9 cellular contexts compared by ENCODE assay signal in genomic region chr22:25111579-25112517, GRCh38.
DNase-seq lines count a peak whose midpoint lies in the region; ATAC-seq, FAIRE-seq and TF ChIP-seq lines count a peak whose summit lies in the region.
"Had no signal": no experiment of that assay in that cellular context is flagged by ENCODE, and none has a peak within 500 bp of the region (broad histone marks: within the 10 kb centered on the region; RNA-seq: fewer than 3 reads in every experiment).

No MANE protein-coding gene starts in this region.

- POLR2A ChIA-PET in HepG2 (lab: Yijun Ruan, JAX) = interaction anchor here (1.1 to 3.9 kb wide), 10 partner anchors 9 to 72 kb away, joined by 3 to 14 read pairs (median 6); no protein-coding TSS in a partner anchor

- FAIRE-seq in bronchial epithelial cell (lab: Jason Lieb, UNC) (no peak), HepG2 (lab: Jason Lieb, UNC) (no peak)
- FAIRE-seq: endometrium had no signal

- peaks cover 67% of the 10 kb centered on the region for H3K4me1 ChIP-seq in HepG2 (ENCODE audit: insufficient read depth, low read length)

- H3K4me2 ChIP-seq in HepG2 (ENCODE audit: low read depth, low read length) = peak overlapping the region; percentile 99

- BruUV-seq in HepG2 (replicated peaks; lab: Mats Ljungman, UMichigan) = TSS peak; percentile 78

- H3K4me3 ChIP-seq in bronchial epithelial cell (ENCODE audit: low read depth, low read length) (peak overlapping the region; percentile 34), HepG2 (replicated peaks in 1 of 3; ENCODE audit: insufficient read depth in 1 of 3, low read depth in 2 of 3, low read length in 3 of 3) (peak overlapping the region; percentile 82 to 94 (median 84))

- CTCF ChIA-PET in HepG2 (lab: Yijun Ruan, JAX; ENCODE audit: low intra/inter-chr PET ratio, low total read pairs) = interaction anchor here (1.1 to 1.3 kb wide), 2 partner anchors 30 to 60 kb away, joined by 3 to 4 read pairs; no protein-coding TSS in a partner anchor

- H3K27me3 ChIP-seq in bronchial epithelial cell (ENCODE audit: control insufficient read depth, insufficient read depth, low read length) = no peaks in the 10 kb centered on the region
- H3K27me3 ChIP-seq in HepG2 (ENCODE audit: control insufficient read depth in 1 of 2, insufficient read depth in 2 of 2, low read length in 2 of 2) = no peaks in the 10 kb centered on the region; a peak in 1 of 5 replicates

- H3K27ac ChIP-seq in HepG2 (ENCODE audit: extremely low read length, insufficient read depth, low read length) (peak overlapping the region; percentile 92), substantia nigra (ENCODE audit: low read depth, low read length, poor library complexity, severe bottlenecking) (no peak overlapping the region)

- peak overlapping the region; percentile 93 for H3K9ac ChIP-seq in HepG2 (ENCODE audit: insufficient read depth, low read depth, low read length)

- H3K79me2 ChIP-seq in HepG2 (ENCODE audit: insufficient read depth, low read length) = peaks cover 31% of the 10 kb centered on the region

- H4K20me1 ChIP-seq in HepG2 (ENCODE audit: insufficient read depth, low read length) = no peaks in the 10 kb centered on the region

- peak; percentile 35 to 41; a peak in 2 of 4 replicates for TF ChIP-seq POLR2A in HepG2 (IDR thresholded peaks at IDR 0.05; ENCODE audit: insufficient read depth in 1 of 2, low read depth in 2 of 2, low read length in 2 of 2)

- peaks cover 4% of the 10 kb centered on the region for H3K36me3 ChIP-seq in bronchial epithelial cell (ENCODE audit: control insufficient read depth, insufficient read depth, low read length)
- no peaks in the 10 kb centered on the region; a peak in 3 of 5 replicates for H3K36me3 ChIP-seq in HepG2 (replicated peaks in 1 of 2; ENCODE audit: control insufficient read depth in 1 of 2, insufficient read depth in 2 of 2, low read length in 2 of 2)

- no peaks in the 10 kb centered on the region for H3K9me3 ChIP-seq in HepG2 (ENCODE audit: low read length)

- no peak for TF ChIP-seq RAD21 in HepG2 (CRISPR knock-in tag; IDR thresholded peaks at IDR 0.05)

- peak; percentile 8 for ATAC-seq in HepG2

- intact Hi-C loops in HepG2 (cut with micrococcal nuclease; ENCODE audit: unreplicated experiment) = no loop called here

- TF ChIP-seq CTCF in bronchial epithelial cell (IDR thresholded peaks at IDR 0.05; ENCODE audit: insufficient read depth, low read length, severe bottlenecking) (no peak), HepG2 (CRISPR knock-in tag; IDR thresholded peaks at IDR 0.05) (no peak)

- 5% methylated on average over 16 of the region's 35 CpGs for WGBS in HepG2 (ENCODE audit: low lambda C conversion rate)

- DNase-seq in ACHN (peak; percentile 9), HT-29 (ENCODE audit: low spot score) (peak; percentile 52), bronchial epithelial cell (ENCODE audit: low read depth) (no peak), HepG2 (ENCODE audit: low spot score) (no peak), substantia nigra (lab: John Stamatoyannopoulos, UW) (peak in 25 of 49 donors; percentile 1 to 64 (median 21)), middle frontal gyrus (ENCODE audit: extremely low spot score, low spot score) (no peak), NCI-H2081 treated with DMSO at 0.1 percent for 48 hours (lab: John Stamatoyannopoulos, UW) (no peak)
- DNase-seq in central memory CD4-positive, alpha-beta T cell = no peak

- in situ Hi-C loops in ACHN (cut with HindIII; ENCODE audit: low pct_ligation_motif_present, low pct_unique_long_range_greater_than_20kb, low sequenced_read_pairs) = no loop called here
- in situ Hi-C loops in HepG2 (cut with HindIII; ENCODE audit: extremely low pct_ligation_motif_present, low pct_unique_long_range_greater_than_20kb) = no loop called here

- TF ChIP-seq EP300 in HepG2 (IDR thresholded peaks at IDR 0.05; ENCODE audit: low read depth in 2 of 2, low read length in 2 of 2) (no peak), HepG2 (CRISPR knock-in tag; IDR thresholded peaks at IDR 0.05; ENCODE audit: borderline replicate concordance) (no peak)

- no peak overlapping the region for H2AFZ ChIP-seq in HepG2 (ENCODE audit: low read length)

TF ChIP-seq in HepG2, 621 proteins besides CTCF, POLR2A, EP300 and RAD21 (continues in another document):
- TF ChIP-seq ZNF260 (CRISPR knock-in tag; IDR thresholded peaks at IDR 0.05; ENCODE audit: borderline replicate concordance, low read depth) = no peak
- TF ChIP-seq ZSCAN9 (CRISPR knock-in tag; IDR thresholded peaks at IDR 0.05; ENCODE audit: borderline replicate concordance) = no peak
- TF ChIP-seq ZBTB7B (CRISPR knock-in tag; IDR thresholded peaks at IDR 0.05) = peak; percentile 4; the same call in 1 of the 2 replicates
- TF ChIP-seq HES4 (CRISPR knock-in tag; IDR thresholded peaks at IDR 0.05; ENCODE audit: borderline replicate concordance) = 0 out of 2 replicates have a peak, but pooled peaks have one; percentile 40
- TF ChIP-seq HDAC1 (CRISPR knock-in tag; IDR thresholded peaks at IDR 0.05) = peak; percentile 17; the same call in 1 of the 2 replicates
- TF ChIP-seq ATAD3A (CRISPR knock-in tag; IDR thresholded peaks at IDR 0.05) = no peak
- TF ChIP-seq GATAD2A (CRISPR knock-in tag; IDR thresholded peaks at IDR 0.05) = 0 out of 2 replicates have a peak, but pooled peaks have one; percentile 14
- TF ChIP-seq ZNF414 (CRISPR knock-in tag; IDR thresholded peaks at IDR 0.05) = 0 out of 2 replicates have a peak, but pooled peaks have one; percentile 60
- TF ChIP-seq HNRNPLL (IDR thresholded peaks at IDR 0.05; ENCODE audit: low read depth, low read length, poor library complexity, severe bottlenecking) = peak; percentile 32
- peak; percentile 50; the same call in 1 of the 2 replicates for TF ChIP-seq SMAD3 (CRISPR knock-in tag; IDR thresholded peaks at IDR 0.05)
- no peak for TF ChIP-seq DZIP1 (CRISPR knock-in tag; IDR thresholded peaks at IDR 0.05)
- no peak for TF ChIP-seq SP140L (CRISPR knock-in tag; IDR thresholded peaks at IDR 0.05; ENCODE audit: borderline replicate concordance)
- TF ChIP-seq TCF7 (IDR thresholded peaks at IDR 0.05; ENCODE audit: low read depth) = 0 out of 2 replicates have a peak, but pooled peaks have one; percentile 1
- peak; percentile 44 for TF ChIP-seq HNRNPK (IDR thresholded peaks at IDR 0.05; ENCODE audit: low read depth, low read length, poor library complexity, severe bottlenecking)
- peak; percentile 60; the same call in 1 of the 2 replicates for TF ChIP-seq TFAP4 (IDR thresholded peaks at IDR 0.05; ENCODE audit: borderline replicate concordance, low read depth)
- TF ChIP-seq GABPB1 (CRISPR knock-in tag; IDR thresholded peaks at IDR 0.05) = peak; percentile 61; the same call in 1 of the 2 replicates
- 0 out of 2 replicates have a peak, but pooled peaks have one; percentile 55 for TF ChIP-seq SKIL (CRISPR knock-in tag; IDR thresholded peaks at IDR 0.05; ENCODE audit: borderline replicate concordance)
- no peak for TF ChIP-seq ZNF34 (CRISPR knock-in tag; IDR thresholded peaks at IDR 0.05; ENCODE audit: borderline replicate concordance)
- no peak for TF ChIP-seq DNMT3B (CRISPR knock-in tag; conservative IDR thresholded peaks at IDR 0.05)

Comparison
In these comparisons a context has a peak if more than half of its experiments do, and no peak if none do; other contexts are left out.
1. DNase-seq: peak in ACHN (single experiment), HT-29 (single experiment) and substantia nigra (25 of 49); none in bronchial epithelial cell (single experiment), HepG2 (single experiment), middle frontal gyrus (single experiment), central memory CD4-positive, alpha-beta T cell (single experiment) and NCI-H2081 treated with DMSO at 0.1 percent for 48 hours (single experiment).